9 cellular contexts compared by ENCODE assay signal in the genomic region with DNA sequence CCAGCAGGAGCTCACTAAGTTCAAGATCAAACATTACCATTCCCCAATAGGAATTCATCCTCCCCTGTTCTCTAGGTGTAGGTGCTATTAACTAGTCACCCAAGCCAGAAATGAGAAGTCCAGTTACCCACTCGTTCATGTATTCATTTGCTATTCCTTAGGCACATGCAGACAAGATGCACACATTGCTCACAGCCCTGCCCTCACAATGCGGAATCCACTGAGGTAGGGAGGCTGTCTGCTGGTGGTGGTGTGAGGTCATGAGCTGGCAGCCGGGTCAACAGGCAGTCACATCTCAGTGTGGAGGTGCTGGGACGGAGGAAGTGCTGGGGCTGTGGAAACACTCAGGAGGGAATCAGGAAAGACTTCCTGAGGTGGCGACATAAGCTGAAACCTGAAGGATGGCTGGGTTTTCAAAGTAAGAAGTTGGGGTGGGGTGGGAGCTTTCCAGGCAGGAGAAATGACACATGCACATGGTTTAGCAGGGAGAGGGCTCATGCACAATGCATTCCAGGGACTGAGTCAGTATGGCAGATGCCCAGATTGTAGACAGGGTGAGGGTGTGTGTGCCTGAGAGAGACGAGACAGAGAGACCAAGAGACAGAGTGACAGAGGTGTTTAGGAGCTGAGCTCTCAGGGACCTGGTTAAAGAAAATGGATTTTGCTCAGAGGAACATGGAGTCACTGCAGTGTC.
DNase-seq lines count a peak whose midpoint lies in the region; ATAC-seq and TF ChIP-seq lines count a peak whose summit lies in the region.
"Had no signal": no experiment of that assay in that cellular context is flagged by ENCODE, and none has a peak within 500 bp of the region (broad histone marks: within the 10 kb centered on the region; RNA-seq: fewer than 3 reads in every experiment).

No MANE protein-coding gene starts in this region.

- peak overlapping the region; percentile 47 for H3K27ac ChIP-seq in SJSA1
- peak overlapping the region; percentile 34 for H3K27ac ChIP-seq in fibroblast of lung (ENCODE audit: insufficient read depth, low read length)
- H3K27ac ChIP-seq: heart right ventricle had no signal

- TF ChIP-seq CTCF in fibroblast of lung (conservative IDR thresholded peaks at IDR 0.05 in 1 of 2, IDR thresholded peaks at IDR 0.05 in 1 of 2; ENCODE audit: low read depth in 1 of 2, low read length in 2 of 2): no peak

- POLR2A ChIA-PET in T-cell (lab: Charles Lee): no interaction called here

- peaks cover 13% of the 10 kb centered on the region for H3K4me1 ChIP-seq in SJSA1 (replicated peaks)
- H3K4me1 ChIP-seq in fibroblast of lung (ENCODE audit: control insufficient read depth, extremely low read depth, insufficient read depth, low read length): peaks cover 12% of the 10 kb centered on the region

- H4K20me1 ChIP-seq in fibroblast of lung (ENCODE audit: control insufficient read depth, extremely low read depth, insufficient read depth, low read length): no peaks in the 10 kb centered on the region

- peaks cover 3% of the 10 kb centered on the region for H3K36me3 Mint-ChIP-seq in T-cell
- H3K36me3 Mint-ChIP-seq in activated T-cell treated with anti-CD3 and anti-CD28 coated beads, Interleukin-2, amount 50 U/mL, for 24 hours (ENCODE audit: low read depth): no peaks in the 10 kb centered on the region

- DNase-seq in H4 (ENCODE audit: low spot score) (peak; percentile 35), SJSA1 (ENCODE audit: low read depth in 1 of 2, low spot score in 2 of 2) (peak; percentile 49 to 63), fibroblast of lung (ENCODE audit: low read depth in 2 of 2) (peak; percentile 73 to 90), skeletal muscle cell (ENCODE audit: low read depth) (peak; percentile 46), T-cell (no peak)
- DNase-seq in activated CD4-positive, alpha-beta T cell treated with anti-CD3 and anti-CD28 coated beads for 1 hour: no peak
- DNase-seq in activated T-cell treated with anti-CD3 and anti-CD28 coated beads, Interleukin-2, amount 50 U/mL, for 24 hours: no peak
- DNase-seq: heart right ventricle had no signal

- no peaks in the 10 kb centered on the region for H3K36me3 ChIP-seq in SJSA1
- H3K36me3 ChIP-seq in fibroblast of lung (ENCODE audit: control insufficient read depth, insufficient read depth, low read length): no peaks in the 10 kb centered on the region
- H3K36me3 ChIP-seq: heart right ventricle had no signal

- no peak overlapping the region for H2AFZ ChIP-seq in fibroblast of lung (ENCODE audit: low read length)

- no peaks in the 10 kb centered on the region for H3K27me3 Mint-ChIP-seq in T-cell
- no peaks in the 10 kb centered on the region for H3K27me3 Mint-ChIP-seq in activated T-cell treated with anti-CD3 and anti-CD28 coated beads, Interleukin-2, amount 50 U/mL, for 24 hours

- ATAC-seq in HG02973 (IDR thresholded peaks at IDR 0.05; ENCODE audit: unreplicated experiment) (no peak), T-cell (replicated peaks in 1 of 4) (no peak)

- no peaks in the 10 kb centered on the region for H3K9me3 ChIP-seq in SJSA1 (replicated peaks)
- no peaks in the 10 kb centered on the region for H3K9me3 ChIP-seq in fibroblast of lung (ENCODE audit: control insufficient read depth, insufficient read depth, low read depth, low read length)

- H3K9me3 Mint-ChIP-seq in T-cell: peaks cover 0 to 5% (median 0%) of the 10 kb centered on the region in 3 donors
- no peaks in the 10 kb centered on the region for H3K9me3 Mint-ChIP-seq in activated T-cell treated with anti-CD3 and anti-CD28 coated beads, Interleukin-2, amount 50 U/mL, for 24 hours

- H3K27me3 ChIP-seq in SJSA1 (replicated peaks): no peaks in the 10 kb centered on the region
- H3K27me3 ChIP-seq in fibroblast of lung (ENCODE audit: control insufficient read depth, insufficient read depth, low read length): no peaks in the 10 kb centered on the region
- H3K27me3 ChIP-seq: heart right ventricle had no signal

- H3K4me2 ChIP-seq in fibroblast of lung (ENCODE audit: extremely low read depth, insufficient read depth, low read length): peak overlapping the region; percentile 62

- no peak overlapping the region for H3K9ac ChIP-seq in fibroblast of lung (ENCODE audit: insufficient read depth, low read length)

- H3K4me3 ChIP-seq in SJSA1 (no peak overlapping the region), fibroblast of lung (replicated peaks in 1 of 4; ENCODE audit: control extremely low read depth in 1 of 4, insufficient read depth in 1 of 4, low read depth in 3 of 4, low read length in 4 of 4) (no peak overlapping the region), skeletal muscle cell (ENCODE audit: low read depth, low read length) (no peak overlapping the region)
- H3K4me3 ChIP-seq: heart right ventricle had no signal

- no peaks in the 10 kb centered on the region for H3K79me2 ChIP-seq in fibroblast of lung (ENCODE audit: control insufficient read depth, insufficient read depth, low read length)

- no peak overlapping the region for H3K27ac Mint-ChIP-seq in T-cell
- no peak overlapping the region for H3K27ac Mint-ChIP-seq in activated T-cell treated with anti-CD3 and anti-CD28 coated beads, Interleukin-2, amount 50 U/mL, for 24 hours

- CTCF ChIA-PET in T-cell (lab: Charles Lee): interaction anchor here in 1 of 2 donors (0.5 kb wide), 1 partner anchor 285 kb away, joined by 4 read pairs; no protein-coding TSS in a partner anchor

- peaks cover 7 to 16% (median 13%) of the 10 kb centered on the region in 3 donors for H3K4me1 Mint-ChIP-seq in T-cell
- peaks cover 11% of the 10 kb centered on the region for H3K4me1 Mint-ChIP-seq in activated T-cell treated with anti-CD3 and anti-CD28 coated beads, Interleukin-2, amount 50 U/mL, for 24 hours (ENCODE audit: low read depth)

- H3K4me3 Mint-ChIP-seq in T-cell: no peak overlapping the region
- no peak overlapping the region for H3K4me3 Mint-ChIP-seq in activated T-cell treated with anti-CD3 and anti-CD28 coated beads, Interleukin-2, amount 50 U/mL, for 24 hours

Comparison
In these comparisons a context has a peak if more than half of its experiments do, and no peak if none do; other contexts are left out.
1. DNase-seq: peak in H4 (single experiment), SJSA1 (2 of 2), fibroblast of lung (2 of 2) and skeletal muscle cell (single experiment); none in T-cell (0 of 34), activated CD4-positive, alpha-beta T cell treated with anti-CD3 and anti-CD28 coated beads for 1 hour (single experiment) and activated T-cell treated with anti-CD3 and anti-CD28 coated beads, Interleukin-2, amount 50 U/mL, for 24 hours (single experiment).